In genomic region chr20:63290136-63290676, GRCh38 we compare ENCODE assay signal across 1 cellular context.
TF ChIP-seq lines count a peak whose summit lies in the region.

No MANE protein-coding gene starts in this region.

TF ChIP-seq in GM23338, 12 proteins besides CTCF, POLR2A, EP300 and RAD21 (continued from another document):
- TF ChIP-seq ZNF462 (CRISPR knock-in tag; IDR thresholded peaks at IDR 0.05) = no peak
- no peak for TF ChIP-seq EZH2 (IDR thresholded peaks at IDR 0.05; ENCODE audit: low read depth, unreplicated experiment)
- no peak for TF ChIP-seq CREB1 (CRISPR knock-in tag; IDR thresholded peaks at IDR 0.05; ENCODE audit: low read depth)
- no peak for TF ChIP-seq POLR2AphosphoS5 (IDR thresholded peaks at IDR 0.05; ENCODE audit: low read depth)
- no peak for TF ChIP-seq REST (IDR thresholded peaks at IDR 0.05; ENCODE audit: unreplicated experiment)
- no peak for TF ChIP-seq STAT1 (IDR thresholded peaks at IDR 0.05; ENCODE audit: unreplicated experiment)
- no peak for TF ChIP-seq NANOG (IDR thresholded peaks at IDR 0.05; ENCODE audit: borderline replicate concordance)
